35 cellular contexts compared by ENCODE assay signal in genomic region chr1:114008352-114009041, GRCh38. TPM values are rescaled to one million over a fixed set of nuclear protein-coding genes. Genes with fewer than 3 reads are reported as not detected.
A peak's percentile ranks its signal among the peaks of the same experiment; 100 is the strongest.
DNase-seq lines count a peak whose midpoint lies in the region; ATAC-seq, FAIRE-seq and TF ChIP-seq lines count a peak whose summit lies in the region.
"Had no signal": no experiment of that assay in that cellular context is flagged by ENCODE, and none has a peak within 500 bp of the region (broad histone marks: within the 10 kb centered on the region; RNA-seq: fewer than 3 reads in every experiment).

No MANE protein-coding gene starts in this region.

- H3K27ac ChIP-seq in foreskin keratinocyte (no peak overlapping the region), smooth muscle cell (ENCODE audit: low read depth) (peak overlapping the region; percentile 49)
- H3K27ac ChIP-seq: ascending aorta, C4-2B, dorsolateral prefrontal cortex, lower lobe of right lung, right lobe of liver, RWPE1 had no signal

- H3K27ac Mint-ChIP-seq in T-cell = no peak overlapping the region
- H3K27ac Mint-ChIP-seq: activated CD8-positive, alpha-beta T cell treated with anti-CD3 and anti-CD28 coated beads, Interleukin-2, amount 10 ng/mL, durations not matched to agents 7 days and 5 days; activated naive CD8-positive, alpha-beta T cell treated with anti-CD3 and anti-CD28 coated beads for 36 hours; stimulated activated effector memory CD8-positive, alpha-beta T cell treated with anti-CD3 and anti-CD28 coated beads, Interleukin-12 subunit alpha, Interleukin-12 subunit beta, amount 100 ng/mL, for 72 hours; type B pancreatic cell had no signal

- DNase-seq in H7 = peak; percentile 43
- peak; percentile 9 to 44 for DNase-seq in foreskin keratinocyte
- DNase-seq in smooth muscle cell (lab: John Stamatoyannopoulos, UW; ENCODE audit: unreplicated experiment) = no peak
- no peak for DNase-seq in GM19239 (ENCODE audit: insufficient read length, low spot score)
- DNase-seq in T-cell = no peak
- DNase-seq in D721Med (ENCODE audit: insufficient read length, low spot score) = no peak
- DNase-seq: activated CD8-positive, alpha-beta T cell treated with anti-CD3 and anti-CD28 coated beads, Interleukin-2, amount 10 ng/mL, durations not matched to agents 7 days and 5 days; activated effector memory CD4-positive, alpha-beta T cell treated with Interleukin-2 at 50 U/mL for 16 hours; activated naive CD8-positive, alpha-beta T cell treated with anti-CD3 and anti-CD28 coated beads for 36 hours; Caco-2; DND-41; dorsolateral prefrontal cortex; GOT3; head of caudate nucleus; KG1; kidney glomerular epithelial cell; lower lobe of right lung; mucosa of descending colon; NCI-H1417; NCI-H2081; NCI-H774; posterior cingulate gyrus; right lobe of liver; stimulated activated CD4-positive, alpha-beta T cell treated with anti-CD3 and anti-CD28 coated beads, Interleukin-4, amount 100 ng/mL, for 24 hours; T-helper 2 cell had no signal

- H3K9me3 Mint-ChIP-seq in T-cell = no peaks in the 10 kb centered on the region
- H3K9me3 Mint-ChIP-seq: activated naive CD8-positive, alpha-beta T cell treated with anti-CD3 and anti-CD28 coated beads for 36 hours; central memory CD8-positive, alpha-beta T cell; stimulated activated effector memory CD8-positive, alpha-beta T cell treated with anti-CD3 and anti-CD28 coated beads, Interleukin-12 subunit alpha, Interleukin-12 subunit beta, amount 100 ng/mL, for 72 hours had no signal

- H3K27me3 ChIP-seq in H7 (ENCODE audit: control insufficient read depth, insufficient read depth, low read length) (no peaks in the 10 kb centered on the region), foreskin keratinocyte (peaks cover 3% of the 10 kb centered on the region), smooth muscle cell (ENCODE audit: low read depth) (no peaks in the 10 kb centered on the region)
- H3K27me3 ChIP-seq: ascending aorta, right lobe of liver had no signal

- ATAC-seq in SK-N-SH treated with all-trans-retinoic acid at 6 μM for 48 hours (peak; percentile 71), foreskin keratinocyte (peak; percentile 42), T-cell (replicated peaks in 1 of 4) (no peak)
- ATAC-seq: activated CD8-positive, alpha-beta T cell treated with anti-CD3 and anti-CD28 coated beads, Interleukin-2, amount 10 ng/mL, durations not matched to agents 7 days and 5 days; GM12878; lower lobe of right lung; mucosa of descending colon; right lobe of liver; stimulated activated effector memory CD8-positive, alpha-beta T cell treated with anti-CD3 and anti-CD28 coated beads, Interleukin-12 subunit alpha, Interleukin-12 subunit beta, amount 100 ng/mL, for 72 hours had no signal

- H3K4me3 Mint-ChIP-seq in T-cell = no peak overlapping the region
- H3K4me3 Mint-ChIP-seq: activated CD8-positive, alpha-beta T cell treated with anti-CD3 and anti-CD28 coated beads, Interleukin-2, amount 10 ng/mL, durations not matched to agents 7 days and 5 days; activated naive CD8-positive, alpha-beta T cell treated with anti-CD3 and anti-CD28 coated beads for 36 hours; central memory CD8-positive, alpha-beta T cell; neural crest cell; stimulated activated effector memory CD8-positive, alpha-beta T cell treated with anti-CD3 and anti-CD28 coated beads, Interleukin-12 subunit alpha, Interleukin-12 subunit beta, amount 100 ng/mL, for 72 hours; type B pancreatic cell had no signal

- H3K36me3 Mint-ChIP-seq in T-cell = no peaks in the 10 kb centered on the region
- H3K36me3 Mint-ChIP-seq: activated naive CD8-positive, alpha-beta T cell treated with anti-CD3 and anti-CD28 coated beads for 36 hours; stimulated activated effector memory CD8-positive, alpha-beta T cell treated with anti-CD3 and anti-CD28 coated beads, Interleukin-12 subunit alpha, Interleukin-12 subunit beta, amount 100 ng/mL, for 72 hours had no signal

- no peak overlapping the region for H2AFZ ChIP-seq in smooth muscle cell (ENCODE audit: low read depth)

- H4K20me1 ChIP-seq in smooth muscle cell (ENCODE audit: low read depth) = no peaks in the 10 kb centered on the region

- TF ChIP-seq CTCF in foreskin keratinocyte (conservative IDR thresholded peaks at IDR 0.05) = no peak
- TF ChIP-seq CTCF in smooth muscle cell (IDR thresholded peaks at IDR 0.05; ENCODE audit: borderline replicate concordance, insufficient read depth, poor library complexity, severe bottlenecking) = no peak
- no peak for TF ChIP-seq CTCF in D721Med (IDR thresholded peaks at IDR 0.05; ENCODE audit: insufficient read depth, missing control alignments)

- H3K79me2 ChIP-seq in smooth muscle cell (ENCODE audit: low read depth) = no peaks in the 10 kb centered on the region

- peaks cover 11% of the 10 kb centered on the region for H3K4me1 ChIP-seq in foreskin keratinocyte
- H3K4me1 ChIP-seq in smooth muscle cell (ENCODE audit: low read depth) = peaks cover 6% of the 10 kb centered on the region
- H3K4me1 ChIP-seq: ascending aorta, lower lobe of right lung, right lobe of liver had no signal

- peaks cover 7 to 8% of the 10 kb centered on the region in 2 donors for H3K27me3 Mint-ChIP-seq in T-cell

- no peak overlapping the region for H3K9ac ChIP-seq in smooth muscle cell (ENCODE audit: low read depth)

- no peaks in the 10 kb centered on the region for H3K36me3 ChIP-seq in H7 (replicated peaks; ENCODE audit: control insufficient read depth, insufficient read depth, low read length)
- H3K36me3 ChIP-seq in smooth muscle cell (ENCODE audit: low read depth) = no peaks in the 10 kb centered on the region
- H3K36me3 ChIP-seq: ascending aorta, lower lobe of right lung, right lobe of liver had no signal

- H3F3A ChIP-seq in smooth muscle cell (ENCODE audit: low read depth) = no peaks in the 10 kb centered on the region

- POLR2A ChIA-PET in T-cell (lab: Charles Lee) = no interaction called here

- no peaks in the 10 kb centered on the region for H3K9me3 ChIP-seq in smooth muscle cell (replicated peaks; ENCODE audit: low read depth)
- H3K9me3 ChIP-seq: ascending aorta, Caco-2, lower lobe of right lung, mucosa of descending colon, right lobe of liver had no signal

- no peak for FAIRE-seq in GM19239 (lab: Jason Lieb, UNC)
- no peak for FAIRE-seq in D721Med (lab: Jason Lieb, UNC)
- FAIRE-seq: endothelial cell of umbilical vein, GM12878 had no signal

- no peaks in the 10 kb centered on the region for H3K4me1 Mint-ChIP-seq in T-cell
- H3K4me1 Mint-ChIP-seq: activated naive CD8-positive, alpha-beta T cell treated with anti-CD3 and anti-CD28 coated beads for 36 hours; central memory CD8-positive, alpha-beta T cell; stimulated activated effector memory CD8-positive, alpha-beta T cell treated with anti-CD3 and anti-CD28 coated beads, Interleukin-12 subunit alpha, Interleukin-12 subunit beta, amount 100 ng/mL, for 72 hours had no signal

- 46% methylated on average over 3 of the region's 3 CpGs for WGBS in smooth muscle cell (ENCODE audit: low lambda C conversion rate)

- H3K4me3 ChIP-seq in H7 (ENCODE audit: insufficient read depth, low read depth, low read length) (no peak overlapping the region), smooth muscle cell (no peak overlapping the region)
- H3K4me3 ChIP-seq: ascending aorta, dorsolateral prefrontal cortex, GM12878, lower lobe of right lung, mucosa of descending colon, right lobe of liver had no signal

- CTCF ChIA-PET in T-cell (lab: Charles Lee) = no interaction called here

- peak overlapping the region; percentile 39 for H3K4me2 ChIP-seq in smooth muscle cell

TF ChIP-seq in SK-N-SH treated with all-trans-retinoic acid at 6 μM for 48 hours, 23 proteins besides CTCF, POLR2A, EP300 and RAD21:
- no peak for TF ChIP-seq PPARA (CRISPR knock-in tag; IDR thresholded peaks at IDR 0.05; ENCODE audit: borderline replicate concordance)
- no peak for TF ChIP-seq CSDC2 (CRISPR knock-in tag; IDR thresholded peaks at IDR 0.05)
- no peak for TF ChIP-seq ARNTL (CRISPR knock-in tag; IDR thresholded peaks at IDR 0.05; ENCODE audit: borderline replicate concordance, low read depth)
- no peak for TF ChIP-seq ESRRG (CRISPR knock-in tag; IDR thresholded peaks at IDR 0.05)
- TF ChIP-seq BACH2 (CRISPR knock-in tag; IDR thresholded peaks at IDR 0.05; ENCODE audit: borderline replicate concordance) = no peak
- TF ChIP-seq PATZ1 (CRISPR knock-in tag; IDR thresholded peaks at IDR 0.05; ENCODE audit: borderline replicate concordance) = no peak
- no peak for TF ChIP-seq ZFP30 (CRISPR knock-in tag; IDR thresholded peaks at IDR 0.05)
- no peak for TF ChIP-seq GLIS3 (CRISPR knock-in tag; IDR thresholded peaks at IDR 0.05)
- no peak for TF ChIP-seq TCF4 (CRISPR knock-in tag; IDR thresholded peaks at IDR 0.05; ENCODE audit: borderline replicate concordance)

RNA-seq across cellular contexts. Expression of gene OLFML3, which starts 29.2 kb away (rescaled TPM):
- 226 and 276 TPM in 2 replicates for total RNA-seq in H7 (2014; rRNA removed; shearing (Covaris generic))
- total RNA-seq in foreskin keratinocyte (10.6 and 11.1 TPM in 2 replicates), smooth muscle cell (220 and 274 TPM in 2 replicates), T-cell (1 to 10 TPM in 1 of 5 donors, under 1 TPM in 4; 0.23 to 1.2 (median 0.63) TPM)
- polyA plus RNA-seq in foreskin keratinocyte (13.0 and 14.2 TPM in 2 replicates), smooth muscle cell (256 and 308 TPM in 2 replicates)
- total RNA-seq: GM12878 had no signal

Comparison
In these comparisons a context has a peak if more than half of its experiments do, and no peak if none do; other contexts are left out.
1. DNase-seq: peak in H7 (single experiment) and foreskin keratinocyte (2 of 2); none in smooth muscle cell (single experiment), GM19239 (single experiment), T-cell (0 of 34) and D721Med (single experiment).
2. ATAC-seq: peak in SK-N-SH treated with all-trans-retinoic acid at 6 μM for 48 hours (single experiment) and foreskin keratinocyte (single experiment); none in T-cell (0 of 4).
3. RNA of gene OLFML3, which starts 29.2 kb away (total RNA-seq): 226 to 276 TPM in H7 and 220 to 274 TPM in smooth muscle cell; 10.6 to 11.1 TPM in foreskin keratinocyte and 0.23 to 1.2 TPM in T-cell; every median in the first group is over 10 times any median in the second.